Comparison of ENCODE assay signal across 11 cellular contexts in genomic region chr2:183010112-183010511, GRCh38. TPM values are rescaled to one million over a fixed set of nuclear protein-coding genes. Genes with fewer than 3 reads are reported as not detected.
DNase-seq lines count a peak whose midpoint lies in the region; ATAC-seq and TF ChIP-seq lines count a peak whose summit lies in the region.
"Had no signal": no experiment of that assay in that cellular context is flagged by ENCODE, and none has a peak within 500 bp of the region (broad histone marks: within the 10 kb centered on the region; RNA-seq: fewer than 3 reads in every experiment).

No MANE protein-coding gene starts in this region.

- H3K4me3 ChIP-seq in GM23248, result no peak overlapping the region
- no peak overlapping the region for H3K4me3 ChIP-seq in epithelial cell of esophagus (ENCODE audit: low read length)
- peak overlapping the region; percentile 2 for H3K4me3 ChIP-seq in neural progenitor cell
- H3K4me3 ChIP-seq: esophagus muscularis mucosa had no signal

- peaks cover 7% of the 10 kb centered on the region for H3K4me1 Mint-ChIP-seq in neural progenitor cell

- H3K9me3 ChIP-seq in GM23248 (ENCODE audit: low read depth), result no peaks in the 10 kb centered on the region
- H3K9me3 ChIP-seq in neural progenitor cell (ENCODE audit: low read depth), result no peaks in the 10 kb centered on the region
- H3K9me3 ChIP-seq: esophagus muscularis mucosa had no signal

- H3K4me2 ChIP-seq in GM23248 (ENCODE audit: unreplicated experiment) (no peak overlapping the region), neural progenitor cell (peak overlapping the region; percentile 59)

- peaks cover 100% of the 10 kb centered on the region for H3K79me2 ChIP-seq in GM23248 (ENCODE audit: insufficient read depth)
- peaks cover 100% of the 10 kb centered on the region for H3K79me2 ChIP-seq in neural progenitor cell (ENCODE audit: low read depth)

- no peak for TF ChIP-seq CTCF in epithelial cell of esophagus (IDR thresholded peaks at IDR 0.05; ENCODE audit: insufficient read depth, low read depth, low read length, missing control alignments)
- no peak for TF ChIP-seq CTCF in neural progenitor cell (IDR thresholded peaks at IDR 0.05)

- peaks cover 26% of the 10 kb centered on the region for H3K36me3 Mint-ChIP-seq in neural progenitor cell

- 0 out of 2 replicates have a peak, but pooled peaks cover 6% of the 10 kb centered on the region for H3K36me3 ChIP-seq in GM23248 (ENCODE audit: low read depth)
- H3K36me3 ChIP-seq in neural progenitor cell, result no peaks in the 10 kb centered on the region
- H3K36me3 ChIP-seq: esophagus muscularis mucosa had no signal

- H3F3A ChIP-seq in GM23248 (ENCODE audit: insufficient read depth) (no peaks in the 10 kb centered on the region; the same call in 1 of the 2 replicates), neural progenitor cell (ENCODE audit: low read depth) (no peaks in the 10 kb centered on the region)

- H3K27ac ChIP-seq in GM23248 (no peak overlapping the region), neural progenitor cell (no peak overlapping the region)
- H3K27ac ChIP-seq: esophagus muscularis mucosa had no signal

- peaks cover 3% of the 10 kb centered on the region for H3K9me3 Mint-ChIP-seq in neural progenitor cell
- H3K9me3 Mint-ChIP-seq: activated T-cell treated with anti-CD3 and anti-CD28 coated beads, Interleukin-2, amount 50 U/mL, for 4 hours had no signal

- H3K4me1 ChIP-seq in GM23248 (ENCODE audit: insufficient read depth) (peaks cover 22% of the 10 kb centered on the region), neural progenitor cell (peaks cover 20% of the 10 kb centered on the region)

- no peak for ATAC-seq in GM19023 (IDR thresholded peaks at IDR 0.05; ENCODE audit: unreplicated experiment)
- ATAC-seq: activated T-cell treated with anti-CD3 and anti-CD28 coated beads, Interleukin-2, amount 50 U/mL, for 4 hours had no signal

- no peak overlapping the region for H3K9ac ChIP-seq in GM23248
- no peak overlapping the region for H3K9ac ChIP-seq in neural progenitor cell

- H3K27me3 Mint-ChIP-seq in neural progenitor cell (ENCODE audit: insufficient read depth, low read depth), result peaks cover 4% of the 10 kb centered on the region

- peak; percentile 19 for DNase-seq in GM23248
- peak; percentile 64 to 85 for DNase-seq in NCI-H524 (lab: John Stamatoyannopoulos, UW)
- DNase-seq in epithelial cell of esophagus (ENCODE audit: low read depth), result peak; percentile 8
- DNase-seq in neural progenitor cell (ENCODE audit: low spot score), result peak; percentile 65
- no peak for DNase-seq in effector CD8-positive, alpha-beta T cell (lab: John Stamatoyannopoulos, UW)
- DNase-seq in Ammon's horn (ENCODE audit: low spot score), result no peak
- DNase-seq in hippocampal formation (lab: John Stamatoyannopoulos, UW), result no peak
- DNase-seq: activated T-cell treated with anti-CD3 and anti-CD28 coated beads, Interleukin-2, amount 50 U/mL, for 4 hours; RPMI8226 had no signal

- H3K4me3 Mint-ChIP-seq in neural progenitor cell, result no peak overlapping the region
- H3K4me3 Mint-ChIP-seq: activated T-cell treated with anti-CD3 and anti-CD28 coated beads, Interleukin-2, amount 50 U/mL, for 4 hours had no signal

- H4K20me1 ChIP-seq in GM23248 (ENCODE audit: insufficient read depth) (peaks cover 12% of the 10 kb centered on the region), neural progenitor cell (ENCODE audit: low read depth) (peaks cover 77% of the 10 kb centered on the region)

- H3K9me2 ChIP-seq in GM23248 (ENCODE audit: insufficient read depth), result no peaks in the 10 kb centered on the region

- in situ Hi-C loops in GM23248 (cut with MboI), result no loop called here

- H2AFZ ChIP-seq in GM23248 (no peak overlapping the region), neural progenitor cell (replicated peaks) (no peak overlapping the region)

- peak overlapping the region; percentile 38 for H3K27ac Mint-ChIP-seq in neural progenitor cell

- WGBS in GM23248 (ENCODE audit: low coverage in 1 of 2, low lambda C conversion rate in 2 of 2, missing lambda C conversion rate in 2 of 2), 2 experiments, result 69 to 74% methylated on average over 5 of the region's 5 CpGs

- H3K27me3 ChIP-seq in GM23248 (replicated peaks; ENCODE audit: insufficient read depth), result no peaks in the 10 kb centered on the region
- H3K27me3 ChIP-seq in neural progenitor cell, result no peaks in the 10 kb centered on the region
- H3K27me3 ChIP-seq: esophagus muscularis mucosa had no signal

RNA-seq across cellular contexts. Expression of gene NCKAP1, which starts 28.1 kb away (rescaled TPM):
- 169 and 201 TPM in 2 replicates for total RNA-seq in GM23248 (2014; rRNA removed; shearing (Covaris generic))
- polyA plus RNA-seq in GM23248 (2016; fragmentation: Nextera tagmentation; extraction: Ambion mirVana), result 57.4 and 58.9 TPM in 2 replicates
- total RNA-seq in neural progenitor cell (ENCODE audit: low replicate concordance), result 119 and 164 TPM in 2 replicates

Comparison
In these comparisons a context has a peak if more than half of its experiments do, and no peak if none do; other contexts are left out.
1. DNase-seq: peak in GM23248 (single experiment), NCI-H524 (2 of 2), epithelial cell of esophagus (single experiment) and neural progenitor cell (single experiment); none in effector CD8-positive, alpha-beta T cell (single experiment), Ammon's horn (single experiment) and hippocampal formation (0 of 2).